ENCODE assay signal across 9 cellular contexts in genomic region chr12:38907171-38907923, GRCh38. TPM values are rescaled to one million over a fixed set of nuclear protein-coding genes. Genes with fewer than 3 reads are reported as not detected.
DNase-seq lines count a peak whose midpoint lies in the region; ATAC-seq and TF ChIP-seq lines count a peak whose summit lies in the region.
"Had no signal": no experiment of that assay in that cellular context is flagged by ENCODE, and none has a peak within 500 bp of the region (broad histone marks: within the 10 kb centered on the region; RNA-seq: fewer than 3 reads in every experiment).

No MANE protein-coding gene starts in this region.

- ATAC-seq in GM18519 (IDR thresholded peaks at IDR 0.05; ENCODE audit: low FRiP score, unreplicated experiment) = no peak

- H3K9me3 ChIP-seq in HAP-1 = no peaks in the 10 kb centered on the region

- no peaks in the 10 kb centered on the region for H3K27me3 ChIP-seq in HAP-1 (ENCODE audit: low read depth)
- H3K27me3 ChIP-seq: foreskin keratinocyte had no signal

- no peaks in the 10 kb centered on the region for H3K36me3 ChIP-seq in HAP-1 (replicated peaks)

- peak overlapping the region; percentile 82 for H3K4me3 Mint-ChIP-seq in activated CD4-positive, alpha-beta memory T cell treated with anti-CD3 and anti-CD28 coated beads for 36 hours
- H3K4me3 Mint-ChIP-seq in glutamatergic neuron (ENCODE audit: unreplicated experiment) = peak overlapping the region; percentile 92

- peak overlapping the region in 13 of 21 experiments; percentile 59 to 97 (median 88) for H3K27ac ChIP-seq in skin epidermis
- H3K27ac ChIP-seq: foreskin keratinocyte had no signal

- H3K4me1 ChIP-seq in HAP-1 = peaks cover 23% of the 10 kb centered on the region

- intact Hi-C loops in activated CD4-positive, alpha-beta memory T cell treated with anti-CD3 and anti-CD28 coated beads for 36 hours (cut with micrococcal nuclease) = loop anchor here (5.0 to 10.0 kb wide), 4 partner anchors 195 to 1197 kb away; partner anchors contain the start of gene SLC2A13

- no peak for TF ChIP-seq CTCF in glutamatergic neuron (IDR thresholded peaks at IDR 0.05; ENCODE audit: partially characterized antibody, unreplicated experiment)

- CTCF ChIA-PET in activated CD4-positive, alpha-beta memory T cell treated with anti-CD3 and anti-CD28 coated beads for 36 hours (lab: Charles Lee) = interaction anchor here (0.6 to 3.2 kb wide), 11 partner anchors 7 to 366 kb away, joined by 3 to 16 read pairs (median 3); no protein-coding TSS in a partner anchor

- H3K4me3 ChIP-seq in HAP-1 (peak overlapping the region; percentile 74), skin epidermis (peak overlapping the region; percentile 58 to 73 (median 66))

- in situ Hi-C loops in HAP-1 (cut with MboI; ENCODE audit: low sequenced_read_pairs) = loop anchor here (5.0 to 25.0 kb wide), 3 partner anchors 195 to 770 kb away; no protein-coding TSS in a partner anchor

- H3K27ac Mint-ChIP-seq in activated CD4-positive, alpha-beta memory T cell treated with anti-CD3 and anti-CD28 coated beads for 36 hours = peak overlapping the region; percentile 62
- H3K27ac Mint-ChIP-seq in glutamatergic neuron (ENCODE audit: unreplicated experiment) = peak overlapping the region; percentile 40

- no peak for DNase-seq in HAP-1 (ENCODE audit: low spot score in 2 of 2)
- DNase-seq in activated CD4-positive, alpha-beta memory T cell treated with anti-CD3 and anti-CD28 coated beads for 36 hours = no peak
- no peak for DNase-seq in glutamatergic neuron
- no peak for DNase-seq in stimulated activated CD4-positive, alpha-beta T cell treated with anti-CD3 and anti-CD28 coated beads, Interleukin-4, amount 100 ng/mL, for 24 hours
- no peak for DNase-seq in midbrain (lab: John Stamatoyannopoulos, UW)
- no peak for DNase-seq in GM19240 (ENCODE audit: insufficient read length, low spot score)

- H3K9me3 Mint-ChIP-seq in activated CD4-positive, alpha-beta memory T cell treated with anti-CD3 and anti-CD28 coated beads for 36 hours = no peaks in the 10 kb centered on the region
- peaks cover 4% of the 10 kb centered on the region for H3K9me3 Mint-ChIP-seq in glutamatergic neuron (ENCODE audit: unreplicated experiment)

- H3K36me3 Mint-ChIP-seq in activated CD4-positive, alpha-beta memory T cell treated with anti-CD3 and anti-CD28 coated beads for 36 hours = peaks cover 3% of the 10 kb centered on the region
- no peaks in the 10 kb centered on the region for H3K36me3 Mint-ChIP-seq in glutamatergic neuron (ENCODE audit: unreplicated experiment)

- H3K4me1 Mint-ChIP-seq in activated CD4-positive, alpha-beta memory T cell treated with anti-CD3 and anti-CD28 coated beads for 36 hours (ENCODE audit: low read depth) = peaks cover 18% of the 10 kb centered on the region
- H3K4me1 Mint-ChIP-seq in glutamatergic neuron (ENCODE audit: low read depth, unreplicated experiment) = peaks cover 3% of the 10 kb centered on the region

- POLR2A ChIA-PET in activated CD4-positive, alpha-beta memory T cell treated with anti-CD3 and anti-CD28 coated beads for 36 hours (lab: Charles Lee) = no interaction called here

- H3K27me3 Mint-ChIP-seq in activated CD4-positive, alpha-beta memory T cell treated with anti-CD3 and anti-CD28 coated beads for 36 hours = peaks cover 20% of the 10 kb centered on the region
- H3K27me3 Mint-ChIP-seq in glutamatergic neuron (ENCODE audit: unreplicated experiment) = peaks cover 3% of the 10 kb centered on the region

RNA-seq across cellular contexts. Expression of gene CPNE8, which starts 2.0 kb away (rescaled TPM):
- 1 to 10 TPM; 4.4 to 4.6 TPM for total RNA-seq in activated CD4-positive, alpha-beta memory T cell treated with anti-CD3 and anti-CD28 coated beads for 36 hours
- 5.9 TPM for total RNA-seq in glutamatergic neuron (ENCODE audit: unreplicated experiment)
